1 cellular context compared by ENCODE assay signal in the genomic region with DNA sequence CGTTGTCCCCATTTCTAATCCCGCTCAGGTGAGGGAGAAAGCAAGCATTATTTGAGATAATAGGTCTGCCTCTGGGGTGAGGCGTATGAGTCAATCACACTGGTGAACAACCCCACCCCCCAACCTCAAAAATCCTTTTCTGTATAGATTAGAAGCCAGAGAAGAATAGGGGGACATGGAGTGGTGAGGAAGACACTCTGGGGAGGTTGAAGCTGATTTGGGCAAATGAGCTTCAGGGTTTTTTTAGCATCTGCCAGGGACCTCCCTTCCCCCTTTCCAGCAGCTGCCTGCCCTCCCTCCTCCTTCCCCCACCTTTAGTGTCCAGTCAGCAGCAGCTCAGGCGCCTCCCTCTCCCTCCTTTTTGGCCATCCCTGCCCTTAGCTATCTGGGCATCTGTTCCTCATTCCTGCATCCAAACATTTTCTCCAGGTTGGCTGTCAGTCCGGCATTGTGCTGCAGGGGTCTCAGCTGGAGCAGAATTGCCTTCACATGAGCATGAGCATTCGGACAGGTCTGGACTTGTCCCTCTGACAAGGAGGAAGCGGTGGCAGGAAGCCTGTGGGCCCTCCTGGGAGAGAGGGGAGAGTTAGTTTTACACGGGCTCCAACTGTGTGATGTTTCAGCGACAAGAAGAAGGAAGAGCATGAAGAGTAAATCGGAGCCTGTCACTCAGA.
TF ChIP-seq lines count a peak whose summit lies in the region.

No MANE protein-coding gene starts in this region.

TF ChIP-seq in HEK293, 187 proteins besides CTCF, POLR2A, EP300 and RAD21 (continued from another document and continues in another):
- TF ChIP-seq, protein P1, sequence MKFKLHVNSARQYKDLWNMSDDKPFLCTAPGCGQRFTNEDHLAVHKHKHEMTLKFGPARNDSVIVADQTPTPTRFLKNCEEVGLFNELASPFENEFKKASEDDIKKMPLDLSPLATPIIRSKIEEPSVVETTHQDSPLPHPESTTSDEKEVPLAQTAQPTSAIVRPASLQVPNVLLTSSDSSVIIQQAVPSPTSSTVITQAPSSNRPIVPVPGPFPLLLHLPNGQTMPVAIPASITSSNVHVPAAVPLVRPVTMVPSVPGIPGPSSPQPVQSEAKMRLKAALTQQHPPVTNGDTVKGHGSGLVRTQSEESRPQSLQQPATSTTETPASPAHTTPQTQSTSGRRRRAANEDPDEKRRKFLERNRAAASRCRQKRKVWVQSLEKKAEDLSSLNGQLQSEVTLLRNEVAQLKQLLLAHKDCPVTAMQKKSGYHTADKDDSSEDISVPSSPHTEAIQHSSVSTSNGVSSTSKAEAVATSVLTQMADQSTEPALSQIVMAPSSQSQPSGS (tag by site-specific recombination; IDR thresholded peaks at IDR 0.05; ENCODE audit: low read depth) = no peak
- TF ChIP-seq ZNF76 (tag by site-specific recombination; IDR thresholded peaks at IDR 0.05; ENCODE audit: borderline replicate concordance, low read depth) (no peak), ZNF558 (tag by site-specific recombination; IDR thresholded peaks at IDR 0.05) (0 out of 2 replicates have a peak, but pooled peaks have one; percentile 27), ZNF133 (tag by site-specific recombination; IDR thresholded peaks at IDR 0.05) (0 out of 2 replicates have a peak, but pooled peaks have one; percentile 26), ZEB2 (tag by site-specific recombination; IDR thresholded peaks at IDR 0.05) (peak; percentile 26; the same call in 1 of the 2 replicates), ZBTB10 (tag by site-specific recombination; IDR thresholded peaks at IDR 0.05) (no peak), ZNF132 (tag by site-specific recombination; IDR thresholded peaks at IDR 0.05; ENCODE audit: borderline replicate concordance) (no peak), GLI4 (tag by site-specific recombination; IDR thresholded peaks at IDR 0.05) (no peak; the same call in 1 of the 2 replicates), KLF16 (tag by site-specific recombination; IDR thresholded peaks at IDR 0.05) (no peak), ZNF654 (tag by site-specific recombination; IDR thresholded peaks at IDR 0.05; ENCODE audit: low read depth) (no peak), YY1 (tag by site-specific recombination; IDR thresholded peaks at IDR 0.05) (no peak), ZBTB1 (tag by site-specific recombination; IDR thresholded peaks at IDR 0.05) (no peak), IKZF3 (tag by site-specific recombination; IDR thresholded peaks at IDR 0.05) (peak; percentile 53; the same call in 1 of the 2 replicates), ZBTB49 (tag by site-specific recombination; IDR thresholded peaks at IDR 0.05; ENCODE audit: low read depth) (no peak), ZNF223 (tag by site-specific recombination; IDR thresholded peaks at IDR 0.05) (no peak), PATZ1 (tag by site-specific recombination; IDR thresholded peaks at IDR 0.05) (peak; percentile 51; the same call in 1 of the 2 replicates), ZNF335 (tag by site-specific recombination; conservative IDR thresholded peaks at IDR 0.05) (peak; percentile 54), FEZF1 (tag by site-specific recombination; IDR thresholded peaks at IDR 0.05) (peak; percentile 65), ZNF354C (tag by site-specific recombination; IDR thresholded peaks at IDR 0.05; ENCODE audit: borderline replicate concordance, low read depth) (no peak), ZNF555 (tag by site-specific recombination; conservative IDR thresholded peaks at IDR 0.05) (no peak), ZNF423 (tag by site-specific recombination; IDR thresholded peaks at IDR 0.05) (no peak), ZBTB20 (tag by site-specific recombination; IDR thresholded peaks at IDR 0.05) (no peak; the same call in 1 of the 2 replicates), ZSCAN23 (tag by site-specific recombination; IDR thresholded peaks at IDR 0.05) (no peak)
- TF ChIP-seq, protein P2, sequence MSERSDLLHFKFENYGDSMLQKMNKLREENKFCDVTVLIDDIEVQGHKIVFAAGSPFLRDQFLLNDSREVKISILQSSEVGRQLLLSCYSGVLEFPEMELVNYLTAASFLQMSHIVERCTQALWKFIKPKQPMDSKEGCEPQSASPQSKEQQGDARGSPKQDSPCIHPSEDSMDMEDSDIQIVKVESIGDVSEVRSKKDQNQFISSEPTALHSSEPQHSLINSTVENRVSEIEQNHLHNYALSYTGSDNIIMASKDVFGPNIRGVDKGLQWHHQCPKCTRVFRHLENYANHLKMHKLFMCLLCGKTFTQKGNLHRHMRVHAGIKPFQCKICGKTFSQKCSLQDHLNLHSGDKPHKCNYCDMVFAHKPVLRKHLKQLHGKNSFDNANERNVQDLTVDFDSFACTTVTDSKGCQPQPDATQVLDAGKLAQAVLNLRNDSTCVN (tag by site-specific recombination; optimal IDR thresholded peaks at IDR 0.05) = no peak
- TF ChIP-seq, protein P3, sequence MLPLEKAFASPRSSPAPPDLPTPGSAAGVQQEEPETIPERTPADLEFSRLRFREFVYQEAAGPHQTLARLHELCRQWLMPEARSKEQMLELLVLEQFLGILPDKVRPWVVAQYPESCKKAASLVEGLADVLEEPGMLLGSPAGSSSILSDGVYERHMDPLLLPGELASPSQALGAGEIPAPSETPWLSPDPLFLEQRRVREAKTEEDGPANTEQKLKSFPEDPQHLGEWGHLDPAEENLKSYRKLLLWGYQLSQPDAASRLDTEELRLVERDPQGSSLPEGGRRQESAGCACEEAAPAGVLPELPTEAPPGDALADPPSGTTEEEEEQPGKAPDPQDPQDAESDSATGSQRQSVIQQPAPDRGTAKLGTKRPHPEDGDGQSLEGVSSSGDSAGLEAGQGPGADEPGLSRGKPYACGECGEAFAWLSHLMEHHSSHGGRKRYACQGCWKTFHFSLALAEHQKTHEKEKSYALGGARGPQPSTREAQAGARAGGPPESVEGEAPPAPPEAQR (tag by site-specific recombination; IDR thresholded peaks at IDR 0.05) = no peak
- TF ChIP-seq, protein P4, sequence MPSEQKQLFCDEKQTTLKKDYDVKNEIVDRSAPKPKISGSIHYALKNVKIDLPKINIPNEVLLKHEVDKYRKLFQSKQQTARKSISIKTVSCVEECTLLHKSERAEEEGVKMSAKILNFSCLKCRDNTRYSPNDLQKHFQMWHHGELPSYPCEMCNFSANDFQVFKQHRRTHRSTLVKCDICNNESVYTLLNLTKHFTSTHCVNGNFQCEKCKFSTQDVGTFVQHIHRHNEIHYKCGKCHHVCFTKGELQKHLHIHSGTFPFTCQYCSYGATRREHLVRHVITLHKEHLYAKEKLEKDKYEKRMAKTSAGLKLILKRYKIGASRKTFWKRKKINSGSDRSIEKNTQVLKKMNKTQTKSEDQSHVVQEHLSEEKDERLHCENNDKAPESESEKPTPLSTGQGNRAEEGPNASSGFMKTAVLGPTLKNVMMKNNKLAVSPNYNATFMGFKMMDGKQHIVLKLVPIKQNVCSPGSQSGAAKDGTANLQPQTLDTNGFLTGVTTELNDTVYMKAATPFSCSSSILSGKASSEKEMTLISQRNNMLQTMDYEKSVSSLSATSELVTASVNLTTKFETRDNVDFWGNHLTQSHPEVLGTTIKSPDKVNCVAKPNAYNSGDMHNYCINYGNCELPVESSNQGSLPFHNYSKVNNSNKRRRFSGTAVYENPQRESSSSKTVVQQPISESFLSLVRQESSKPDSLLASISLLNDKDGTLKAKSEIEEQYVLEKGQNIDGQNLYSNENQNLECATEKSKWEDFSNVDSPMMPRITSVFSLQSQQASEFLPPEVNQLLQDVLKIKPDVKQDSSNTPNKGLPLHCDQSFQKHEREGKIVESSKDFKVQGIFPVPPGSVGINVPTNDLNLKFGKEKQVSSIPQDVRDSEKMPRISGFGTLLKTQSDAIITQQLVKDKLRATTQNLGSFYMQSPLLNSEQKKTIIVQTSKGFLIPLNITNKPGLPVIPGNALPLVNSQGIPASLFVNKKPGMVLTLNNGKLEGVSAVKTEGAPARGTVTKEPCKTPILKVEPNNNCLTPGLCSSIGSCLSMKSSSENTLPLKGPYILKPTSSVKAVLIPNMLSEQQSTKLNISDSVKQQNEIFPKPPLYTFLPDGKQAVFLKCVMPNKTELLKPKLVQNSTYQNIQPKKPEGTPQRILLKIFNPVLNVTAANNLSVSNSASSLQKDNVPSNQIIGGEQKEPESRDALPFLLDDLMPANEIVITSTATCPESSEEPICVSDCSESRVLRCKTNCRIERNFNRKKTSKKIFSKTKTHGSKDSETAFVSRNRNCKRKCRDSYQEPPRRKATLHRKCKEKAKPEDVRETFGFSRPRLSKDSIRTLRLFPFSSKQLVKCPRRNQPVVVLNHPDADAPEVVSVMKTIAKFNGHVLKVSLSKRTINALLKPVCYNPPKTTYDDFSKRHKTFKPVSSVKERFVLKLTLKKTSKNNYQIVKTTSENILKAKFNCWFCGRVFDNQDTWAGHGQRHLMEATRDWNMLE (tag by site-specific recombination; conservative IDR thresholded peaks at IDR 0.05; ENCODE audit: low read depth) = peak; percentile 58
- TF ChIP-seq, protein P5, sequence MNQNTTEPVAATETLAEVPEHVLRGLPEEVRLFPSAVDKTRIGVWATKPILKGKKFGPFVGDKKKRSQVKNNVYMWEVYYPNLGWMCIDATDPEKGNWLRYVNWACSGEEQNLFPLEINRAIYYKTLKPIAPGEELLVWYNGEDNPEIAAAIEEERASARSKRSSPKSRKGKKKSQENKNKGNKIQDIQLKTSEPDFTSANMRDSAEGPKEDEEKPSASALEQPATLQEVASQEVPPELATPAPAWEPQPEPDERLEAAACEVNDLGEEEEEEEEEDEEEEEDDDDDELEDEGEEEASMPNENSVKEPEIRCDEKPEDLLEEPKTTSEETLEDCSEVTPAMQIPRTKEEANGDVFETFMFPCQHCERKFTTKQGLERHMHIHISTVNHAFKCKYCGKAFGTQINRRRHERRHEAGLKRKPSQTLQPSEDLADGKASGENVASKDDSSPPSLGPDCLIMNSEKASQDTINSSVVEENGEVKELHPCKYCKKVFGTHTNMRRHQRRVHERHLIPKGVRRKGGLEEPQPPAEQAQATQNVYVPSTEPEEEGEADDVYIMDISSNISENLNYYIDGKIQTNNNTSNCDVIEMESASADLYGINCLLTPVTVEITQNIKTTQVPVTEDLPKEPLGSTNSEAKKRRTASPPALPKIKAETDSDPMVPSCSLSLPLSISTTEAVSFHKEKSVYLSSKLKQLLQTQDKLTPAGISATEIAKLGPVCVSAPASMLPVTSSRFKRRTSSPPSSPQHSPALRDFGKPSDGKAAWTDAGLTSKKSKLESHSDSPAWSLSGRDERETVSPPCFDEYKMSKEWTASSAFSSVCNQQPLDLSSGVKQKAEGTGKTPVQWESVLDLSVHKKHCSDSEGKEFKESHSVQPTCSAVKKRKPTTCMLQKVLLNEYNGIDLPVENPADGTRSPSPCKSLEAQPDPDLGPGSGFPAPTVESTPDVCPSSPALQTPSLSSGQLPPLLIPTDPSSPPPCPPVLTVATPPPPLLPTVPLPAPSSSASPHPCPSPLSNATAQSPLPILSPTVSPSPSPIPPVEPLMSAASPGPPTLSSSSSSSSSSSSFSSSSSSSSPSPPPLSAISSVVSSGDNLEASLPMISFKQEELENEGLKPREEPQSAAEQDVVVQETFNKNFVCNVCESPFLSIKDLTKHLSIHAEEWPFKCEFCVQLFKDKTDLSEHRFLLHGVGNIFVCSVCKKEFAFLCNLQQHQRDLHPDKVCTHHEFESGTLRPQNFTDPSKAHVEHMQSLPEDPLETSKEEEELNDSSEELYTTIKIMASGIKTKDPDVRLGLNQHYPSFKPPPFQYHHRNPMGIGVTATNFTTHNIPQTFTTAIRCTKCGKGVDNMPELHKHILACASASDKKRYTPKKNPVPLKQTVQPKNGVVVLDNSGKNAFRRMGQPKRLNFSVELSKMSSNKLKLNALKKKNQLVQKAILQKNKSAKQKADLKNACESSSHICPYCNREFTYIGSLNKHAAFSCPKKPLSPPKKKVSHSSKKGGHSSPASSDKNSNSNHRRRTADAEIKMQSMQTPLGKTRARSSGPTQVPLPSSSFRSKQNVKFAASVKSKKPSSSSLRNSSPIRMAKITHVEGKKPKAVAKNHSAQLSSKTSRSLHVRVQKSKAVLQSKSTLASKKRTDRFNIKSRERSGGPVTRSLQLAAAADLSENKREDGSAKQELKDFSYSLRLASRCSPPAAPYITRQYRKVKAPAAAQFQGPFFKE (tag by site-specific recombination; IDR thresholded peaks at IDR 0.05; ENCODE audit: borderline replicate concordance) = no peak
